In genomic region chr16:58306327-58306726, GRCh38 we compare ENCODE assay signal across 8 cellular contexts. TPM values are rescaled to one million over a fixed set of nuclear protein-coding genes. Genes with fewer than 3 reads are reported as not detected.
A peak's percentile ranks its signal among the peaks of the same experiment; 100 is the strongest.
DNase-seq lines count a peak whose midpoint lies in the region; ATAC-seq and TF ChIP-seq lines count a peak whose summit lies in the region.

No MANE protein-coding gene starts in this region.

- peak; percentile 70 for TF ChIP-seq CTCF in retinal pigment epithelial cell (conservative IDR thresholded peaks at IDR 0.05; ENCODE audit: low read depth, low read length)

- no peak overlapping the region for H3K4me3 ChIP-seq in retinal pigment epithelial cell (ENCODE audit: low read length)

- H3K27ac ChIP-seq in caudate nucleus (ENCODE audit: low read depth, low read length) = no peak overlapping the region

- DNase-seq in DMS53 (lab: John Stamatoyannopoulos, UW) (peak; percentile 52), DMS53 treated with DMSO at 0.1 percent for 48 hours (lab: John Stamatoyannopoulos, UW; ENCODE audit: unreplicated experiment) (no peak), T-helper 9 cell (peak; percentile 24), dermis blood vessel endothelial cell (peak; percentile 71), retinal pigment epithelial cell (ENCODE audit: low read depth) (peak; percentile 14), caudate nucleus (lab: John Stamatoyannopoulos, UW) (no peak), NCI-H2227 treated with DMSO at 0.1 percent for 48 hours (lab: John Stamatoyannopoulos, UW) (no peak)

- no peak for ATAC-seq in GM21367 (IDR thresholded peaks at IDR 0.05; ENCODE audit: unreplicated experiment)

RNA-seq across cellular contexts. Expression of gene PRSS54, which starts 11.5 kb away (rescaled TPM):
- not detected in 2 replicates for total RNA-seq in dermis blood vessel endothelial cell

Comparison
In these comparisons a context has a peak if more than half of its experiments do, and no peak if none do; other contexts are left out.
1. DNase-seq: peak in DMS53 (single experiment), T-helper 9 cell (single experiment), dermis blood vessel endothelial cell (single experiment) and retinal pigment epithelial cell (single experiment); none in DMS53 treated with DMSO at 0.1 percent for 48 hours (single experiment), caudate nucleus (0 of 61) and NCI-H2227 treated with DMSO at 0.1 percent for 48 hours (single experiment).